Comparison of ENCODE assay signal across 10 cellular contexts in genomic region chr2:25161055-25161781, GRCh38. TPM values are rescaled to one million over a fixed set of nuclear protein-coding genes. Genes with fewer than 3 reads are reported as not detected.
A peak's percentile ranks its signal among the peaks of the same experiment; 100 is the strongest.
DNase-seq lines count a peak whose midpoint lies in the region; ATAC-seq and TF ChIP-seq lines count a peak whose summit lies in the region.
"Had no signal": no experiment of that assay in that cellular context is flagged by ENCODE, and none has a peak within 500 bp of the region (broad histone marks: within the 10 kb centered on the region; RNA-seq: fewer than 3 reads in every experiment).

No MANE protein-coding gene starts in this region.

- peaks cover 11% of the 10 kb centered on the region for H3K27me3 Mint-ChIP-seq in glutamatergic neuron (ENCODE audit: unreplicated experiment)

- H3K4me1 ChIP-seq in right atrium auricular region, result no peaks in the 10 kb centered on the region

- peaks cover 11% of the 10 kb centered on the region for H3K4me1 Mint-ChIP-seq in glutamatergic neuron (ENCODE audit: low read depth, unreplicated experiment)

- no peaks in the 10 kb centered on the region for H3K36me3 Mint-ChIP-seq in glutamatergic neuron (ENCODE audit: unreplicated experiment)

- DNase-seq in NK-92 treated with Interleukin-12 subunit alpha and Interleukin-12 subunit beta, amount 100 ng/mL, for 24 hours (lab: John Stamatoyannopoulos, UW), result peak; percentile 68
- no peak for DNase-seq in NK-92 (lab: John Stamatoyannopoulos, UW; ENCODE audit: unreplicated experiment)
- DNase-seq in activated gamma-delta T cell treated with Interleukin-2 at 50 U/mL for 16 hours, result peak; percentile 72
- DNase-seq in right atrium auricular region (ENCODE audit: low spot score), result no peak
- DNase-seq in stimulated activated CD4-positive, alpha-beta T cell treated with anti-CD3 and anti-CD28 coated beads, Interleukin-2, amount 100 ng/mL, for 4 hours (ENCODE audit: low read depth), result peak; percentile 54
- no peak for DNase-seq in glutamatergic neuron

- ATAC-seq in GM19023 (IDR thresholded peaks at IDR 0.05; ENCODE audit: unreplicated experiment), result no peak
- ATAC-seq in GM19328 (IDR thresholded peaks at IDR 0.05; ENCODE audit: unreplicated experiment), result no peak
- ATAC-seq: Panc1 had no signal

- H3K36me3 ChIP-seq in right atrium auricular region, result no peaks in the 10 kb centered on the region

- H3K9me3 ChIP-seq in right atrium auricular region, result no peaks in the 10 kb centered on the region

- peaks cover 9% of the 10 kb centered on the region for H3K9me3 Mint-ChIP-seq in glutamatergic neuron (ENCODE audit: unreplicated experiment)

- H3K27ac Mint-ChIP-seq in glutamatergic neuron (ENCODE audit: unreplicated experiment), result no peak overlapping the region

- H3K27ac ChIP-seq in right atrium auricular region, result peak overlapping the region in 1 of 2 donors; percentile 52
- H3K27ac ChIP-seq: 22Rv1 had no signal

- H3K27me3 ChIP-seq in right atrium auricular region, result no peaks in the 10 kb centered on the region

- TF ChIP-seq CTCF in right atrium auricular region (IDR thresholded peaks at IDR 0.05) (no peak), glutamatergic neuron (IDR thresholded peaks at IDR 0.05; ENCODE audit: partially characterized antibody, unreplicated experiment) (no peak)

- no peak overlapping the region for H3K4me3 Mint-ChIP-seq in glutamatergic neuron (ENCODE audit: unreplicated experiment)

- peak overlapping the region; percentile 44 to 45 for H3K4me3 ChIP-seq in right atrium auricular region

RNA-seq across cellular contexts. Expression of gene POMC, which starts 7.2 kb away (rescaled TPM):
- total RNA-seq in right atrium auricular region (10 to 100 TPM in 1 of 2 donors, 1 to 10 TPM in 1; 9.0 to 12.6 TPM), glutamatergic neuron (ENCODE audit: unreplicated experiment) (0.29 TPM)

Comparison
In these comparisons a context has a peak if more than half of its experiments do, and no peak if none do; other contexts are left out.
1. DNase-seq: peak in NK-92 treated with Interleukin-12 subunit alpha and Interleukin-12 subunit beta, amount 100 ng/mL, for 24 hours (single experiment), activated gamma-delta T cell treated with Interleukin-2 at 50 U/mL for 16 hours (single experiment) and stimulated activated CD4-positive, alpha-beta T cell treated with anti-CD3 and anti-CD28 coated beads, Interleukin-2, amount 100 ng/mL, for 4 hours (single experiment); none in NK-92 (single experiment), right atrium auricular region (single experiment) and glutamatergic neuron (single experiment).